ENCODE assay signal across 1 cellular context in the genomic region with DNA sequence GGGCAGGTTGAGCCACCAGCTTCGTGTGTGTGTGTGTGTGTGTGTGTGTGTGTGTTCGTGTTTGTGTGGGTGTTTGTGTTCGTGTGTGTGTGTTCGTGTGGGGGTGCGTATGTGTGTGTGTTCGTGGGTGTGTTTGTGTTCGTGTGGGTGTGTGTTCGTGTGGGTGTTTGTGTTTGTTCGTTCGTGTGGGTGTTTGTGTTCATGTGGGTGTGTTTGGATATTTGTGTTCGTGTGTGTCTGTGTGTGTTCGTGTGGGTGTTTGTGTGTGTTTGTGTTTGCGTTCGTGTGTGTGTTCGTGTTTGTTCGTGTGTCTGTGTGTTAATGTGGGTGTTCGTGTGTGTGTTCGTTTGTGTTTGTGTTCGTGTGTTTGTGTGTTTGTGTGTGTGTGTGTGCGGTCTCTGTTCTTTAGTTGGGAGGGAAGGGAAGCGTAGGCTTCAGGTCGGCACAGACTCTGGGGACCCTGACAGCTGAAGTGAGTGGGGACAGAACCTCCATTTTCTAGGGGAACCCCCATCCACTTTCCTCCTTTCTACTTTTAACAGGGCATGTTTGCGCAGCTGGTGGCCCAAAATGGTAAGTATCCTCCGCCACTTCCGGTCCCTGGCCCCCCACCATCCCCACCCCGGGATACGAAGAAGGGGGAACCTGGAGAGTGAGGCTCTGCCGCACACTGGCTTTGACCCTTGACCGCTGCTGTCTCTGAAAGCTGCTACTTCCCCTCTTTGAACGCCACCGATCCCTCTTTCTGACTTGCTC.
TF ChIP-seq lines count a peak whose summit lies in the region.

No MANE protein-coding gene starts in this region.

TF ChIP-seq in K562, 482 proteins besides CTCF, POLR2A, EP300 and RAD21 (continued from another document):
- TF ChIP-seq, protein P1, sequence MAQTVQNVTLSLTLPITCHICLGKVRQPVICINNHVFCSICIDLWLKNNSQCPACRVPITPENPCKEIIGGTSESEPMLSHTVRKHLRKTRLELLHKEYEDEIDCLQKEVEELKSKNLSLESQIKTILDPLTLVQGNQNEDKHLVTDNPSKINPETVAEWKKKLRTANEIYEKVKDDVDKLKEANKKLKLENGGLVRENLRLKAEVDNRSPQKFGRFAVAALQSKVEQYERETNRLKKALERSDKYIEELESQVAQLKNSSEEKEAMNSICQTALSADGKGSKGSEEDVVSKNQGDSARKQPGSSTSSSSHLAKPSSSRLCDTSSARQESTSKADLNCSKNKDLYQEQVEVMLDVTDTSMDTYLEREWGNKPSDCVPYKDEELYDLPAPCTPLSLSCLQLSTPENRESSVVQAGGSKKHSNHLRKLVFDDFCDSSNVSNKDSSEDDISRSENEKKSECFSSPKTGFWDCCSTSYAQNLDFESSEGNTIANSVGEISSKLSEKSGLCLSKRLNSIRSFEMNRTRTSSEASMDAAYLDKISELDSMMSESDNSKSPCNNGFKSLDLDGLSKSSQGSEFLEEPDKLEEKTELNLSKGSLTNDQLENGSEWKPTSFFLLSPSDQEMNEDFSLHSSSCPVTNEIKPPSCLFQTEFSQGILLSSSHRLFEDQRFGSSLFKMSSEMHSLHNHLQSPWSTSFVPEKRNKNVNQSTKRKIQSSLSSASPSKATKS (CRISPR knock-in tag; IDR thresholded peaks at IDR 0.05) = no peak
- TF ChIP-seq PYGO2 (tag; IDR thresholded peaks at IDR 0.05) = no peak
- no peak for TF ChIP-seq RBM14 (IDR thresholded peaks at IDR 0.05; ENCODE audit: borderline replicate concordance, insufficient read depth, low read depth, low read length)
- TF ChIP-seq SREBF1 (IDR thresholded peaks at IDR 0.05; ENCODE audit: borderline replicate concordance, low read depth, low read length) = no peak
- peak; percentile 64; the same call in 1 of the 2 replicates for TF ChIP-seq MYNN (IDR thresholded peaks at IDR 0.05)
- no peak for TF ChIP-seq MYNN (CRISPR knock-in tag; IDR thresholded peaks at IDR 0.05)
- TF ChIP-seq MTF1 (CRISPR knock-in tag; IDR thresholded peaks at IDR 0.05; ENCODE audit: borderline replicate concordance) = no peak
- TF ChIP-seq, protein P2, sequence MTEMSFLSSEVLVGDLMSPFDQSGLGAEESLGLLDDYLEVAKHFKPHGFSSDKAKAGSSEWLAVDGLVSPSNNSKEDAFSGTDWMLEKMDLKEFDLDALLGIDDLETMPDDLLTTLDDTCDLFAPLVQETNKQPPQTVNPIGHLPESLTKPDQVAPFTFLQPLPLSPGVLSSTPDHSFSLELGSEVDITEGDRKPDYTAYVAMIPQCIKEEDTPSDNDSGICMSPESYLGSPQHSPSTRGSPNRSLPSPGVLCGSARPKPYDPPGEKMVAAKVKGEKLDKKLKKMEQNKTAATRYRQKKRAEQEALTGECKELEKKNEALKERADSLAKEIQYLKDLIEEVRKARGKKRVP (CRISPR knock-in tag; IDR thresholded peaks at IDR 0.05) = no peak
- peak; percentile 86 for TF ChIP-seq NBN (IDR thresholded peaks at IDR 0.05; ENCODE audit: low read depth)
- TF ChIP-seq ZFPM2 (CRISPR knock-in tag; IDR thresholded peaks at IDR 0.05) = no peak
- peak in 1 of 2 experiments; percentile 91; a peak in 3 of 4 replicates for TF ChIP-seq HDAC1 (IDR thresholded peaks at IDR 0.05)
- no peak for TF ChIP-seq DIDO1 (tag; IDR thresholded peaks at IDR 0.05; ENCODE audit: low read depth)
- no peak for TF ChIP-seq SIN3B (IDR thresholded peaks at IDR 0.05; ENCODE audit: low read depth)
- no peak for TF ChIP-seq MAFK (IDR thresholded peaks at IDR 0.05; ENCODE audit: low read length)
- TF ChIP-seq, protein P3, sequence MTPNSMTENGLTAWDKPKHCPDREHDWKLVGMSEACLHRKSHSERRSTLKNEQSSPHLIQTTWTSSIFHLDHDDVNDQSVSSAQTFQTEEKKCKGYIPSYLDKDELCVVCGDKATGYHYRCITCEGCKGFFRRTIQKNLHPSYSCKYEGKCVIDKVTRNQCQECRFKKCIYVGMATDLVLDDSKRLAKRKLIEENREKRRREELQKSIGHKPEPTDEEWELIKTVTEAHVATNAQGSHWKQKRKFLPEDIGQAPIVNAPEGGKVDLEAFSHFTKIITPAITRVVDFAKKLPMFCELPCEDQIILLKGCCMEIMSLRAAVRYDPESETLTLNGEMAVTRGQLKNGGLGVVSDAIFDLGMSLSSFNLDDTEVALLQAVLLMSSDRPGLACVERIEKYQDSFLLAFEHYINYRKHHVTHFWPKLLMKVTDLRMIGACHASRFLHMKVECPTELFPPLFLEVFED (CRISPR knock-in tag; conservative IDR thresholded peaks at IDR 0.05) = peak; percentile 89
- TF ChIP-seq SMARCE1 (IDR thresholded peaks at IDR 0.05) = peak; percentile 74
- TF ChIP-seq HLTF (IDR thresholded peaks at IDR 0.05) = peak; percentile 96
- TF ChIP-seq GATAD2A (IDR thresholded peaks at IDR 0.05) = peak; percentile 66
- TF ChIP-seq TBP (optimal IDR thresholded peaks at IDR 0.05; ENCODE audit: low read depth, low read length) = no peak
- TF ChIP-seq, protein P4, sequence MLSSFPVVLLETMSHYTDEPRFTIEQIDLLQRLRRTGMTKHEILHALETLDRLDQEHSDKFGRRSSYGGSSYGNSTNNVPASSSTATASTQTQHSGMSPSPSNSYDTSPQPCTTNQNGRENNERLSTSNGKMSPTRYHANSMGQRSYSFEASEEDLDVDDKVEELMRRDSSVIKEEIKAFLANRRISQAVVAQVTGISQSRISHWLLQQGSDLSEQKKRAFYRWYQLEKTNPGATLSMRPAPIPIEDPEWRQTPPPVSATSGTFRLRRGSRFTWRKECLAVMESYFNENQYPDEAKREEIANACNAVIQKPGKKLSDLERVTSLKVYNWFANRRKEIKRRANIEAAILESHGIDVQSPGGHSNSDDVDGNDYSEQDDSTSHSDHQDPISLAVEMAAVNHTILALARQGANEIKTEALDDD (IDR thresholded peaks at IDR 0.05) = no peak
- TF ChIP-seq SUPT5H (IDR thresholded peaks at IDR 0.05) = peak; percentile 74
- TF ChIP-seq CREM (IDR thresholded peaks at IDR 0.05; ENCODE audit: low read depth) = no peak
- no peak for TF ChIP-seq ZNF780A (CRISPR knock-in tag; IDR thresholded peaks at IDR 0.05)
- no peak for TF ChIP-seq TCF7L2 (IDR thresholded peaks at IDR 0.05; ENCODE audit: low read depth, low read length)
- TF ChIP-seq MCM2 (IDR thresholded peaks at IDR 0.05; ENCODE audit: low read depth) = no peak
- no peak for TF ChIP-seq JUND (IDR thresholded peaks at IDR 0.05; ENCODE audit: borderline replicate concordance, low read depth, low read length)
- TF ChIP-seq JUND (tag; IDR thresholded peaks at IDR 0.05; ENCODE audit: borderline replicate concordance, low read depth, low read length) = peak; percentile 1; the same call in 1 of the 3 replicates
- peak; percentile 88 for TF ChIP-seq PHF20 (IDR thresholded peaks at IDR 0.05; ENCODE audit: partially characterized antibody)
- peak; percentile 96 for TF ChIP-seq ELF4 (CRISPR knock-in tag; IDR thresholded peaks at IDR 0.05)
- no peak for TF ChIP-seq MXI1 (IDR thresholded peaks at IDR 0.05; ENCODE audit: low read depth, low read length)
- TF ChIP-seq, protein P5, sequence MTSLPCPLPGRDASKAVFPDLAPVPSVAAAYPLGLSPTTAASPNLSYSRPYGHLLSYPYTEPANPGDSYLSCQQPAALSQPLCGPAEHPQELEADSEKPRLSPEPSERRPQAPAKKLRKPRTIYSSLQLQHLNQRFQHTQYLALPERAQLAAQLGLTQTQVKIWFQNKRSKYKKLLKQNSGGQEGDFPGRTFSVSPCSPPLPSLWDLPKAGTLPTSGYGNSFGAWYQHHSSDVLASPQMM (CRISPR knock-in tag; IDR thresholded peaks at IDR 0.05) = no peak
- no peak for TF ChIP-seq NONO (IDR thresholded peaks at IDR 0.05; ENCODE audit: low read depth in 2 of 2, low read length in 1 of 2)
- TF ChIP-seq, protein P6, sequence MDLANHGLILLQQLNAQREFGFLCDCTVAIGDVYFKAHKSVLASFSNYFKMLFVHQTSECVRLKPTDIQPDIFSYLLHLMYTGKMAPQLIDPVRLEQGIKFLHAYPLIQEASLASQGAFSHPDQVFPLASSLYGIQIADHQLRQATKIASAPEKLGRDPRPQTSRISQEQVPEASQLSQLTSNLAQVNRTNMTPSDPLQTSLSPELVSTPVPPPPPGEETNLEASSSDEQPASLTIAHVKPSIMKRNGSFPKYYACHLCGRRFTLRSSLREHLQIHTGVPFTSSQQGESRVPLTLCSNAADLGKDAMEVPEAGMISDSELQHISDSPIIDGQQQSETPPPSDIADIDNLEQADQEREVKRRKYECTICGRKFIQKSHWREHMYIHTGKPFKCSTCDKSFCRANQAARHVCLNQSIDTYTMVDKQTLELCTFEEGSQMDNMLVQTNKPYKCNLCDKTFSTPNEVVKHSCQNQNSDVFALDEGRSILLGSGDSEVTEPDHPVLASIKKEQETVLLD (IDR thresholded peaks at IDR 0.05) = peak; percentile 81
- TF ChIP-seq NCOA2 (IDR thresholded peaks at IDR 0.05; ENCODE audit: partially characterized antibody in 2 of 2) = no peak
- no peak for TF ChIP-seq KLF1 (tag; IDR thresholded peaks at IDR 0.05)
- TF ChIP-seq WHSC1 (IDR thresholded peaks at IDR 0.05; ENCODE audit: low read length) = no peak
- peak; percentile 62 to 94 for TF ChIP-seq FOXA3 (CRISPR knock-in tag; conservative IDR thresholded peaks at IDR 0.05 in 1 of 2, IDR thresholded peaks at IDR 0.05 in 1 of 2)
- no peak for TF ChIP-seq ZNF23 (CRISPR knock-in tag; IDR thresholded peaks at IDR 0.05)
- TF ChIP-seq COPS2 (conservative IDR thresholded peaks at IDR 0.05) = no peak
- no peak; the same call in 1 of the 2 replicates for TF ChIP-seq TAL1 (IDR thresholded peaks at IDR 0.05)
- no peak for TF ChIP-seq PHF8 (IDR thresholded peaks at IDR 0.05; ENCODE audit: borderline replicate concordance, low read length)
- TF ChIP-seq PHB2 (IDR thresholded peaks at IDR 0.05; ENCODE audit: low read depth) = peak; percentile 78
- TF ChIP-seq JUNB (CRISPR knock-in tag; conservative IDR thresholded peaks at IDR 0.05) = no peak
- no peak for TF ChIP-seq RAD51 (IDR thresholded peaks at IDR 0.05; ENCODE audit: borderline replicate concordance, low read depth)
- peak; percentile 67; the same call in 1 of the 2 replicates for TF ChIP-seq ADNP (tag; IDR thresholded peaks at IDR 0.05)
- no peak for TF ChIP-seq POLR3G (IDR thresholded peaks at IDR 0.05; ENCODE audit: extremely low read depth, insufficient read length, insufficient replicate concordance)
- no peak for TF ChIP-seq SMARCB1 (IDR thresholded peaks at IDR 0.05; ENCODE audit: insufficient read length, low read depth)
- TF ChIP-seq RBM22 (IDR thresholded peaks at IDR 0.05; ENCODE audit: low read depth, low read length, poor library complexity, severe bottlenecking) = peak; percentile 45
- no peak for TF ChIP-seq DACH1 (IDR thresholded peaks at IDR 0.05; ENCODE audit: partially characterized antibody)
- no peak for TF ChIP-seq GTF2E2 (tag; IDR thresholded peaks at IDR 0.05)
- no peak for TF ChIP-seq KLF16 (IDR thresholded peaks at IDR 0.05)
